In the genomic region with DNA sequence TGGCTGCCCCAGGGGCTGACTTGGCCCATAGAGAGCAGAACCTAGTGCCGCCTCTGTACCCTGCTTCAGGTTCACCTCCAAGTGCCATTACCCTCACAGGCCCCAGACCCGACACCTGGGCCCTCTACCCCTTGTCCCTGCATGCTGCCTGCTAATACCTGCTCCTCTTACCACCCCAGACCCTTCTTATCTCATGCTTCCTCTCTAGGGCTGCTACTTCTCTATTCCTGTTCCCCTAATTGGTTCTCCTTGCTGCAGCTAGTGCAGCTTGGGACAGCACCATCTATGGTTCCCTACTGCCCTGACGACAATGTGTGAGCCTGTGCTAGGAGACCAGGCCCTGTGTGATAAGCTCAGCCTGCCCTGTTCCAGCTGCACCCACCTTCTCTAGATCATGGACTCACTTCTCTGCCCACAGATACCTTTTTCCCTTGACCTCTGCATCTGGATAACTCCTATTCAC, we compare ENCODE assay signal across 35 cellular contexts. TPM values are rescaled to one million over a fixed set of nuclear protein-coding genes. Genes with fewer than 3 reads are reported as not detected.
DNase-seq lines count a peak whose midpoint lies in the region; ATAC-seq and TF ChIP-seq lines count a peak whose summit lies in the region.
"Had no signal": no experiment of that assay in that cellular context is flagged by ENCODE, and none has a peak within 500 bp of the region (broad histone marks: within the 10 kb centered on the region; RNA-seq: fewer than 3 reads in every experiment).

No MANE protein-coding gene starts in this region.

- H3K4me1 ChIP-seq in heart right ventricle (peaks cover 3 to 20% (median 9%) of the 10 kb centered on the region in 9 donors), lower lobe of right lung (peaks cover 10% of the 10 kb centered on the region)
- H3K4me1 ChIP-seq: A549 had no signal

- 92 to 97% methylated on average over 3 of the region's 3 CpGs for WGBS in heart right ventricle, 2 donors

- no peak for TF ChIP-seq CTCF in heart right ventricle (IDR thresholded peaks at IDR 0.05)
- TF ChIP-seq CTCF in lower lobe of right lung (IDR thresholded peaks at IDR 0.05): no peak

- ATAC-seq in left ventricle myocardium superior: no peak
- ATAC-seq in heart right ventricle: no peak
- ATAC-seq in lower lobe of right lung: no peak
- ATAC-seq: activated naive CD4-positive, alpha-beta T cell treated with anti-CD3 and anti-CD28 coated beads, Interleukin-2, amount 50 U/mL, for 72 hours; natural killer cell had no signal

- H3K27ac ChIP-seq in heart right ventricle: no peak overlapping the region
- peak overlapping the region; percentile 89 for H3K27ac ChIP-seq in caudate nucleus (ENCODE audit: low read depth, low read length)
- no peak overlapping the region for H3K27ac ChIP-seq in lower lobe of right lung
- H3K27ac ChIP-seq: A549, breast epithelium, esophagus squamous epithelium, foreskin keratinocyte, GM23248, SK-N-MC, WERI-Rb-1 had no signal

- intact Hi-C loops in left ventricle myocardium superior (cut with micrococcal nuclease): no loop called here
- intact Hi-C loops in heart right ventricle (cut with DNase I): loop anchor here in 1 of 10 donors (1.0 kb wide), 1 partner anchor 43 kb away; no protein-coding TSS in a partner anchor
- intact Hi-C loops in lower lobe of right lung (cut with DNase I): loop anchor here (5.0 kb wide), 1 partner anchor 152 kb away; no protein-coding TSS in a partner anchor

- H3K27me3 ChIP-seq in heart right ventricle: no peaks in the 10 kb centered on the region
- H3K27me3 ChIP-seq in lower lobe of right lung (ENCODE audit: low read depth): no peaks in the 10 kb centered on the region
- H3K27me3 ChIP-seq: breast epithelium, esophagus squamous epithelium, foreskin keratinocyte had no signal

- DNase-seq in left ventricle myocardium superior (peak; percentile 13), heart right ventricle (no peak), caudate nucleus (lab: John Stamatoyannopoulos, UW) (no peak), lower lobe of right lung (peak; percentile 25), RPMI8226 (no peak), epidermal melanocyte (ENCODE audit: insufficient read length, low spot score) (no peak), midbrain (lab: John Stamatoyannopoulos, UW) (no peak), GM19238 (ENCODE audit: insufficient read length, low spot score) (no peak)
- DNase-seq: activated CD4-positive, alpha-beta T cell treated with anti-CD3 and anti-CD28 coated beads, Interleukin-2, amount 10 ng/mL, durations not matched to agents 24 days and 14 days; activated CD8-positive, alpha-beta memory T cell treated with anti-CD3 and anti-CD28 coated beads for 24 hours; activated effector memory CD4-positive, alpha-beta T cell treated with Interleukin-2 at 50 U/mL for 16 hours; activated T-cell treated with anti-CD3 and anti-CD28 coated beads for 4 hours; AML-193; CD4-positive, alpha-beta memory T cell; dermis blood vessel endothelial cell; DND-41; esophagus squamous epithelium; foreskin keratinocyte; GF-D8; GM23248; islet precursor cell; natural killer cell; NCI-H1092; NCI-H1694 treated with DMSO at 0.1 percent for 48 hours; NCI-H2171; stimulated activated CD4-positive, alpha-beta T cell treated with anti-CD3 and anti-CD28 coated beads, Interleukin-15, amount 100 ng/mL, for 24 hours; stimulated activated CD4-positive, alpha-beta T cell treated with anti-CD3 and anti-CD28 coated beads, Interleukin-4, amount 100 ng/mL, for 4 hours; WERI-Rb-1 had no signal

- H3K36me3 ChIP-seq in heart right ventricle (peaks cover 0 to 24% (median 0%) of the 10 kb centered on the region in 9 donors), lower lobe of right lung (peaks cover 13% of the 10 kb centered on the region)
- H3K36me3 ChIP-seq: breast epithelium, WERI-Rb-1 had no signal

- H3K4me3 ChIP-seq in heart right ventricle (no peak overlapping the region), lower lobe of right lung (no peak overlapping the region)
- H3K4me3 ChIP-seq: A549, breast epithelium, esophagus squamous epithelium, GM23248, mucosa of descending colon, SK-N-MC had no signal

- H3K9me3 ChIP-seq in heart right ventricle (peaks cover 0 to 4% (median 0%) of the 10 kb centered on the region in 11 donors), lower lobe of right lung (no peaks in the 10 kb centered on the region)
- H3K9me3 ChIP-seq: A549, breast epithelium, esophagus squamous epithelium, mucosa of descending colon had no signal

RNA-seq across cellular contexts. Expression of a gene that starts 15.3 kb away (rescaled TPM):
- total RNA-seq in left ventricle myocardium superior (39.8 TPM), heart right ventricle (10 to 100 TPM; 26.6 to 46.0 (median 33.7) TPM), lower lobe of right lung (18.2 TPM)
- polyA plus RNA-seq in heart right ventricle: 10 to 100 TPM; 15.9 to 21.7 TPM

RNA-seq across cellular contexts. Expression of a gene that starts 53.5 kb away (rescaled TPM):
- total RNA-seq in left ventricle myocardium superior: 53.8 TPM
- total RNA-seq in heart right ventricle: 10 to 100 TPM; 35.4 to 78.9 (median 47.0) TPM
- polyA plus RNA-seq in heart right ventricle: 10 to 100 TPM; 20.7 to 55.9 TPM
- 40.8 TPM for total RNA-seq in lower lobe of right lung
- total RNA-seq: activated CD4-positive, alpha-beta T cell treated with anti-CD3 and anti-CD28 coated beads, Interleukin-2, amount 10 ng/mL, durations not matched to agents 24 days and 14 days; activated naive CD4-positive, alpha-beta T cell treated with anti-CD3 and anti-CD28 coated beads, Interleukin-2, amount 50 U/mL, for 72 hours; CD4-positive, alpha-beta memory T cell; NCI-H460; T-helper 2 cell treated with Interferon-gamma antibody and Interleukin-4, amounts not matched to agents 100 ng/mL and 5 ng/mL, for 36 hours had no signal
- polyA plus RNA-seq: CD4-positive, alpha-beta memory T cell had no signal

Comparison
In these comparisons a context has a peak if more than half of its experiments do, and no peak if none do; other contexts are left out.
1. DNase-seq: peak in left ventricle myocardium superior (single experiment) and lower lobe of right lung (single experiment); none in heart right ventricle (0 of 2), caudate nucleus (0 of 61), RPMI8226 (single experiment), epidermal melanocyte (single experiment), midbrain (single experiment) and GM19238 (single experiment).